7 cellular contexts compared by ENCODE assay signal in genomic region chr13:30796132-30796832, GRCh38.
A peak's percentile ranks its signal among the peaks of the same experiment; 100 is the strongest.
DNase-seq lines count a peak whose midpoint lies in the region; ATAC-seq, FAIRE-seq and TF ChIP-seq lines count a peak whose summit lies in the region.

No MANE protein-coding gene starts in this region.

- 30 to 39% methylated on average over 6 of the region's 6 CpGs for WGBS in pancreas, 2 donors

- H3K27me3 ChIP-seq in pancreas: no peaks in the 10 kb centered on the region

- H3K4me1 ChIP-seq in pancreas: no peaks in the 10 kb centered on the region

- FAIRE-seq in pancreas (lab: Jason Lieb, UNC): no peak

- H3K4me3 ChIP-seq in NB4 (ENCODE audit: low read depth, low read length) (no peak overlapping the region), choroid plexus epithelial cell (ENCODE audit: low read depth, low read length) (no peak overlapping the region), pancreas (peak overlapping the region in 2 of 4 donors; percentile 10 to 13)

- ATAC-seq in GM18511 (IDR thresholded peaks at IDR 0.05; ENCODE audit: unreplicated experiment): peak; percentile 59
- ATAC-seq in pancreas: peak; percentile 23 to 59 (median 38)
- ATAC-seq in HG03135 (IDR thresholded peaks at IDR 0.05; ENCODE audit: unreplicated experiment): no peak

- DNase-seq in NB4 (ENCODE audit: low read depth): peak; percentile 61
- DNase-seq in choroid plexus epithelial cell (ENCODE audit: low read depth): peak; percentile 54
- no peak for DNase-seq in pancreas
- DNase-seq in caudate nucleus (lab: John Stamatoyannopoulos, UW): no peak
- DNase-seq in GM10266 (ENCODE audit: extremely low spot score): no peak

- TF ChIP-seq CTCF in NB4 (IDR thresholded peaks at IDR 0.05; ENCODE audit: low read depth, low read length) (peak; percentile 18), choroid plexus epithelial cell (conservative IDR thresholded peaks at IDR 0.05; ENCODE audit: low read depth, low read length) (no peak), pancreas (IDR thresholded peaks at IDR 0.05) (no peak), GM10266 (IDR thresholded peaks at IDR 0.05; ENCODE audit: control insufficient read depth, insufficient read depth, low read depth, missing control alignments) (no peak)

- H3K27ac ChIP-seq in pancreas: no peak overlapping the region
- H3K27ac ChIP-seq in caudate nucleus (ENCODE audit: low read depth, low read length): no peak overlapping the region

- H3K36me3 ChIP-seq in pancreas: no peaks in the 10 kb centered on the region

- no peak for TF ChIP-seq POLR2A in NB4 (IDR thresholded peaks at IDR 0.05; ENCODE audit: extremely low read depth, insufficient read length)

- intact Hi-C loops in pancreas (cut with DNase I): loop anchor here in 1 of 3 donors (10.0 kb wide), 1 partner anchor 111 kb away; no protein-coding TSS in a partner anchor

- no peaks in the 10 kb centered on the region for H3K9me3 ChIP-seq in pancreas

Comparison
In these comparisons a context has a peak if more than half of its experiments do, and no peak if none do; other contexts are left out.
1. DNase-seq: peak in NB4 (single experiment) and choroid plexus epithelial cell (single experiment); none in pancreas (0 of 6), caudate nucleus (0 of 61) and GM10266 (single experiment).